ENCODE assay signal across 17 cellular contexts in the genomic region with DNA sequence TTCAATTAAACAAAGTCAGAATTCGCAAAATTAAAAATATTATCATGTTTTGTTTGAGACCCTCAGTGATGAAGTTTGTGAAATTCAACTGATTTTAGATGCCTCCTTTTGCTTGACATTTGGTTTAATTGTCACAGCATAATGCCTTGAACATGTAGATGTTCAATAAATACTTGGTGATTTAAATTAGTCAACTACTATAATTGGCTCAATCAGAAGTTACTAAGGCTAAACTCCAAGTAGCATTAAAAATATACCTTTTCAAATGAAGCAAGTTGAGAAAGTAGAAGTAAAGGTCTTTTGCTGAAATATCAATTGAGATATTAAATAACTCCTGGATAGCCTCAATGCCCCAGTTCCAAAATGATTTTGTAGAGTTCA.
DNase-seq lines count a peak whose midpoint lies in the region; ATAC-seq and TF ChIP-seq lines count a peak whose summit lies in the region.
"Had no signal": no experiment of that assay in that cellular context is flagged by ENCODE, and none has a peak within 500 bp of the region (broad histone marks: within the 10 kb centered on the region; RNA-seq: fewer than 3 reads in every experiment).

No MANE protein-coding gene starts in this region.

- H3K27ac ChIP-seq in HEK293 (ENCODE audit: extremely low read depth, low read depth, low read length) (no peak overlapping the region), OCI-LY7 (ENCODE audit: low read depth, low read length, poor library complexity, severe bottlenecking) (no peak overlapping the region)
- H3K27ac ChIP-seq: 22Rv1; A549; BLaER1 treated with 17β-estradiol and CSF1 and Interleukin-3, amounts not matched to agents 10 nM and 100 nM; C4-2B had no signal

- no peak overlapping the region for H3K4me2 ChIP-seq in OCI-LY7 (ENCODE audit: low read length)
- H3K4me2 ChIP-seq: A549 had no signal

- BruUV-seq in OCI-LY7 (replicated peaks; lab: Mats Ljungman, UMichigan): no TSS peak

- CTCF ChIA-PET in HEK293 (lab: Yijun Ruan, JAX): no interaction called here
- CTCF ChIA-PET in OCI-LY7 (lab: Charles Lee; ENCODE audit: unreplicated experiment): interaction anchor here (1.0 kb wide), 1 partner anchor 61 kb away, joined by 3 read pairs; no protein-coding TSS in a partner anchor

- no peak overlapping the region for H3K4me3 ChIP-seq in HEK293 (ENCODE audit: low read depth, low read length)
- no peak overlapping the region for H3K4me3 ChIP-seq in OCI-LY7 (ENCODE audit: low read depth, low read length, poor library complexity, severe bottlenecking)
- H3K4me3 ChIP-seq: A549; BLaER1 treated with 17β-estradiol and CSF1 and Interleukin-3, amounts not matched to agents 10 nM and 100 nM had no signal

- H3K9me3 Mint-ChIP-seq in mesothelial cell of epicardium: no peaks in the 10 kb centered on the region
- H3K9me3 Mint-ChIP-seq: CD4-positive, alpha-beta T cell; CD8-positive, alpha-beta T cell had no signal

- H2AFZ ChIP-seq in OCI-LY7 (ENCODE audit: low read length): peak overlapping the region; percentile 27; the same call in 1 of the 2 replicates

- TF ChIP-seq CTCF in HEK293 (tag by site-specific recombination; IDR thresholded peaks at IDR 0.05): no peak
- no peak for TF ChIP-seq CTCF in OCI-LY7 (conservative IDR thresholded peaks at IDR 0.05; ENCODE audit: low read length)
- TF ChIP-seq CTCF in mesothelial cell of epicardium (IDR thresholded peaks at IDR 0.05; ENCODE audit: unreplicated experiment): no peak

- ATAC-seq in HG02642 (IDR thresholded peaks at IDR 0.05; ENCODE audit: poor library complexity, unreplicated experiment): no peak
- ATAC-seq: A549; CD8-positive, alpha-beta T cell had no signal

- no peaks in the 10 kb centered on the region for H3K27me3 Mint-ChIP-seq in mesothelial cell of epicardium (ENCODE audit: low read depth)
- H3K27me3 Mint-ChIP-seq: B cell had no signal

- H3K4me1 ChIP-seq in HEK293 (ENCODE audit: control insufficient read depth, insufficient read depth, low read length) (peaks cover 6% of the 10 kb centered on the region; the same call in 1 of the 2 replicates), OCI-LY7 (ENCODE audit: insufficient read depth, low read length, poor library complexity, severe bottlenecking) (peaks cover 10% of the 10 kb centered on the region)
- H3K4me1 ChIP-seq: A549 had no signal

- peak overlapping the region; percentile 88 for H3K27ac Mint-ChIP-seq in mesothelial cell of epicardium
- H3K27ac Mint-ChIP-seq: B cell; CD4-positive, alpha-beta T cell; CD8-positive, alpha-beta T cell had no signal

- no peaks in the 10 kb centered on the region for H3K36me3 Mint-ChIP-seq in mesothelial cell of epicardium
- H3K36me3 Mint-ChIP-seq: CD8-positive, alpha-beta T cell had no signal

- H3K9me2 ChIP-seq in OCI-LY7 (ENCODE audit: insufficient read depth, low read length): no peaks in the 10 kb centered on the region

- H3K4me1 Mint-ChIP-seq in mesothelial cell of epicardium: peaks cover 24% of the 10 kb centered on the region
- H3K4me1 Mint-ChIP-seq: B cell had no signal

- intact Hi-C loops in OCI-LY7 (cut with micrococcal nuclease; ENCODE audit: unreplicated experiment): no loop called here

- no peaks in the 10 kb centered on the region for H4K20me1 ChIP-seq in OCI-LY7 (ENCODE audit: insufficient read depth, low read length)
- H4K20me1 ChIP-seq: BLaER1 treated with 17β-estradiol and CSF1 and Interleukin-3, amounts not matched to agents 10 nM and 100 nM had no signal

- no peaks in the 10 kb centered on the region for H3K9me3 ChIP-seq in HEK293 (ENCODE audit: control insufficient read depth, insufficient read depth, low read depth, low read length)
- H3K9me3 ChIP-seq in OCI-LY7 (ENCODE audit: low read length): no peaks in the 10 kb centered on the region
- H3K9me3 ChIP-seq: A549; BLaER1 treated with 17β-estradiol and CSF1 and Interleukin-3, amounts not matched to agents 10 nM and 100 nM; Caco-2 had no signal

- H3K79me2 ChIP-seq in OCI-LY7 (ENCODE audit: insufficient read depth, low read depth, low read length): no peaks in the 10 kb centered on the region

- DNase-seq in OCI-LY7 (ENCODE audit: low spot score): no peak
- DNase-seq in mesothelial cell of epicardium (ENCODE audit: low spot score in 2 of 2, unreplicated experiment in 2 of 2): no peak
- no peak for DNase-seq in HCEC 1CT
- DNase-seq: AML-193; Calu3; CD4-positive, alpha-beta T cell; CD8-positive, alpha-beta T cell; DMS79 treated with DMSO at 0.1 percent for 48 hours; GF-D8 had no signal

- no peaks in the 10 kb centered on the region for H3K36me3 ChIP-seq in HEK293 (ENCODE audit: control insufficient read depth in 2 of 2, insufficient read depth in 1 of 2, low read length in 2 of 2)
- no peaks in the 10 kb centered on the region for H3K36me3 ChIP-seq in OCI-LY7 (ENCODE audit: insufficient read depth, low read length)
- H3K36me3 ChIP-seq: BLaER1 treated with 17β-estradiol and CSF1 and Interleukin-3, amounts not matched to agents 10 nM and 100 nM had no signal

- POLR2A ChIA-PET in HEK293 (lab: Yijun Ruan, JAX) (no interaction called here), OCI-LY7 (lab: Charles Lee) (interaction anchor here (0.6 to 2.6 kb wide), 4 partner anchors 15 to 788 kb away, joined by 3 to 12 read pairs (median 4); no protein-coding TSS in a partner anchor)

- no peak overlapping the region for H3K4me3 Mint-ChIP-seq in mesothelial cell of epicardium
- H3K4me3 Mint-ChIP-seq: B cell; CD4-positive, alpha-beta T cell; CD8-positive, alpha-beta T cell had no signal

TF ChIP-seq in HEK293, 187 proteins besides CTCF, POLR2A, EP300 and RAD21:
- TF ChIP-seq ZNF664 (tag by site-specific recombination; IDR thresholded peaks at IDR 0.05) (peak; percentile 98), ZNF37A (tag by site-specific recombination; IDR thresholded peaks at IDR 0.05) (no peak)
